ENCODE assay signal across 28 cellular contexts in the genomic region with DNA sequence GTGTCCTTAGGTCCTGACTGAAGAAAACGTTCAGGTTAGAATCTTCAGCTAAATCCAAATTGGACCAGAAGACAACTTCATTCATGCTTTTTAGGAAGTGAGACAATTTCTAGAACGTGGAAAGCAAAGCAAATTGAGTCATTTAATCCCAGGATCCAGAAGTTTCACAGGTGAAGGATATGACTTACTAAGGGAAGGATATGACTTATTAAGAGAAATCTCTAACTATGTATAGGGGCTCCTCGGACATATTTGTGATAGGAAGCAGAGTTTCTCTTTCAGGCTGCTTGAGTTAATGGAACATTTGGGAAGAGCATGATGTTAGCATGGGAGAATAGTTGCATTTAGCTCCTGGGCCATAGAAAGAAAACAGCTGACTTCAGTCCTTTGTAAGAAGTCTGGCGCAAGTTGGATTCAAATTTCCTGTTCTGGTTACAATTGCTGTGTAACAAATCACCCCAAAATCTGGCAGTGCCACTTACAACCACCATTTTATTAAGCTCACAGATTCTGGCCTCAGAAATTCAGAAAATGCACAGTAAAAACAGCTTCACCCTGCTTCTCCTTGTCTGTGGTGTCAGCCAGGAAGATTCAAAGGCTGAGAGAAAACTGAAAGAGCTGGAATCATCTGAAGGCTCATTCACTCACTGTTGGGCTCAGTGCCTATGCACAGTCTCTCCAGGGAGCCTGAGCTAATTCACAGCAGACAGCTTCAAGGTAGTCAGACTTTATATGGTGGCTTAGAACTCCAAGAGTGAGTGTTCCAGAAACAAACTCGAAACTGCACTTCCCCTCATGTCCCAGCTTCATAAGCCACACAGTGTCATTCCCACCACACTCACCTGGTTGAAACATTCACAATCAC. TPM values are rescaled to one million over a fixed set of nuclear protein-coding genes. Genes with fewer than 3 reads are reported as not detected.
A peak's percentile ranks its signal among the peaks of the same experiment; 100 is the strongest.
DNase-seq lines count a peak whose midpoint lies in the region; ATAC-seq and TF ChIP-seq lines count a peak whose summit lies in the region.
"Had no signal": no experiment of that assay in that cellular context is flagged by ENCODE, and none has a peak within 500 bp of the region (broad histone marks: within the 10 kb centered on the region; RNA-seq: fewer than 3 reads in every experiment).

No MANE protein-coding gene starts in this region.

- no peak overlapping the region for H3K27ac Mint-ChIP-seq in Caco-2 (ENCODE audit: unreplicated experiment)
- H3K27ac Mint-ChIP-seq: activated CD4-positive, alpha-beta T cell treated with anti-CD3 and anti-CD28 coated beads for 36 hours; activated naive CD8-positive, alpha-beta T cell treated with anti-CD3 and anti-CD28 coated beads, Interleukin-2, amount 50 U/mL, for 24 hours; CD4-positive, alpha-beta memory T cell; T-cell had no signal

- H4K20me1 ChIP-seq in smooth muscle cell (ENCODE audit: low read depth), result no peaks in the 10 kb centered on the region

- H3K4me1 ChIP-seq in smooth muscle cell (ENCODE audit: low read depth) (peaks cover 6% of the 10 kb centered on the region), Caco-2 (peaks cover 8% of the 10 kb centered on the region; the same call in 1 of the 2 replicates)
- H3K4me1 ChIP-seq: body of pancreas, SJCRH30 had no signal

- no TSS peak for BruUV-seq in Caco-2 (replicated peaks; lab: Mats Ljungman, UMichigan)

- ATAC-seq in left ventricle myocardium superior, result peak; percentile 86
- no peak for ATAC-seq in GM19467 (IDR thresholded peaks at IDR 0.05; ENCODE audit: unreplicated experiment)
- ATAC-seq: activated CD4-positive, alpha-beta T cell treated with anti-CD3 and anti-CD28 coated beads for 36 hours; activated naive CD8-positive, alpha-beta T cell treated with anti-CD3 and anti-CD28 coated beads, Interleukin-2, amount 50 U/mL, for 24 hours; body of pancreas; T-cell had no signal

- CTCF ChIA-PET in Caco-2 (lab: Charles Lee), result interaction anchor here (1.1 kb wide), 1 partner anchor 10 kb away, joined by 3 read pairs; no protein-coding TSS in a partner anchor

- H3K27me3 Mint-ChIP-seq in Caco-2 (ENCODE audit: insufficient read depth, unreplicated experiment), result no peaks in the 10 kb centered on the region

- no peak overlapping the region for H3K9ac ChIP-seq in smooth muscle cell (ENCODE audit: low read depth)

- H3K9me3 ChIP-seq in smooth muscle cell (replicated peaks; ENCODE audit: low read depth), result no peaks in the 10 kb centered on the region
- H3K9me3 ChIP-seq in Caco-2, result no peaks in the 10 kb centered on the region
- H3K9me3 ChIP-seq: body of pancreas, esophagus muscularis mucosa, SJCRH30, thyroid gland had no signal

- no peak overlapping the region for H3K4me2 ChIP-seq in smooth muscle cell

- H3K27me3 ChIP-seq in smooth muscle cell (ENCODE audit: low read depth) (no peaks in the 10 kb centered on the region), Caco-2 (replicated peaks; ENCODE audit: control insufficient read depth, insufficient read depth, low read length) (no peaks in the 10 kb centered on the region)
- H3K27me3 ChIP-seq: body of pancreas, esophagus muscularis mucosa, SJCRH30, thyroid gland had no signal

- H3K36me3 ChIP-seq in smooth muscle cell (ENCODE audit: low read depth), result no peaks in the 10 kb centered on the region
- H3K36me3 ChIP-seq in Caco-2 (ENCODE audit: control insufficient read depth, insufficient read depth, low read length), result no peaks in the 10 kb centered on the region
- H3K36me3 ChIP-seq: esophagus muscularis mucosa, SJCRH30, thyroid gland had no signal

- H3K27ac ChIP-seq in smooth muscle cell (ENCODE audit: low read depth), result no peak overlapping the region
- H3K27ac ChIP-seq: body of pancreas, SJCRH30, thyroid gland had no signal

- peaks cover 8% of the 10 kb centered on the region for H3K4me1 Mint-ChIP-seq in Caco-2 (ENCODE audit: low read depth, unreplicated experiment)
- H3K4me1 Mint-ChIP-seq: activated CD4-positive, alpha-beta T cell treated with anti-CD3 and anti-CD28 coated beads for 36 hours; activated naive CD8-positive, alpha-beta T cell treated with anti-CD3 and anti-CD28 coated beads, Interleukin-2, amount 50 U/mL, for 24 hours; CD4-positive, alpha-beta memory T cell; T-cell had no signal

- H3K79me2 ChIP-seq in smooth muscle cell (ENCODE audit: low read depth), result no peaks in the 10 kb centered on the region

- WGBS in smooth muscle cell (ENCODE audit: low lambda C conversion rate), result 79% methylated on average over 5 of the region's 5 CpGs

- H3K4me3 ChIP-seq in smooth muscle cell (no peak overlapping the region), Caco-2 (ENCODE audit: low read depth, low read length) (no peak overlapping the region)
- H3K4me3 ChIP-seq: body of pancreas, esophagus muscularis mucosa, lung, SJCRH30, thyroid gland had no signal

- DNase-seq in HCEC 1CT (peak; percentile 32), dermis blood vessel endothelial cell (peak; percentile 92), left ventricle myocardium superior (peak; percentile 70), smooth muscle cell (lab: John Stamatoyannopoulos, UW; ENCODE audit: unreplicated experiment) (no peak), KG1 (lab: John Stamatoyannopoulos, UW) (no peak), Caco-2 (no peak)
- DNase-seq in stimulated activated CD4-positive, alpha-beta T cell treated with anti-CD3 and anti-CD28 coated beads, Interleukin-12 subunit alpha, Interleukin-12 subunit beta, amount 100 ng/mL, for 4 hours, result no peak
- DNase-seq: activated CD4-positive, alpha-beta T cell treated with anti-CD3 and anti-CD28 coated beads for 36 hours; activated CD8-positive, alpha-beta memory T cell treated with anti-CD3 and anti-CD28 coated beads for 24 hours; activated gamma-delta T cell treated with Interleukin-2 at 50 U/mL for 16 hours; activated naive CD8-positive, alpha-beta T cell treated with anti-CD3 and anti-CD28 coated beads, Interleukin-2, amount 50 U/mL, for 24 hours; activated T-cell treated with anti-CD3 and anti-CD28 coated beads, Interleukin-2, amount 50 U/mL, for 1 hour; body of pancreas; CD4-positive, alpha-beta memory T cell; DMS153; effector CD8-positive, alpha-beta T cell; GDM1; islet precursor cell; NCI-H1436 treated with DMSO at 0.1 percent for 48 hours; NCI-H2107; SJCRH30; stimulated activated CD4-positive, alpha-beta T cell treated with anti-CD3 and anti-CD28 coated beads, Interleukin-4, amount 100 ng/mL, for 4 hours; stimulated activated naive CD4-positive, alpha-beta T cell; T-cell; thyroid gland had no signal

- H3F3A ChIP-seq in smooth muscle cell (ENCODE audit: low read depth), result peaks cover 13% of the 10 kb centered on the region

- TF ChIP-seq CTCF in smooth muscle cell (IDR thresholded peaks at IDR 0.05; ENCODE audit: borderline replicate concordance, insufficient read depth, poor library complexity, severe bottlenecking) (no peak), Caco-2 (IDR thresholded peaks at IDR 0.05; ENCODE audit: insufficient read depth in 1 of 2, low read depth in 1 of 2, low read length in 1 of 2, severe bottlenecking in 1 of 2, unreplicated experiment in 1 of 2) (no peak)

- POLR2A ChIA-PET in Caco-2 (lab: Charles Lee), result no interaction called here

- no peak overlapping the region for H3K4me3 Mint-ChIP-seq in Caco-2 (ENCODE audit: unreplicated experiment)
- H3K4me3 Mint-ChIP-seq: activated CD4-positive, alpha-beta T cell treated with anti-CD3 and anti-CD28 coated beads for 36 hours; activated naive CD8-positive, alpha-beta T cell treated with anti-CD3 and anti-CD28 coated beads, Interleukin-2, amount 50 U/mL, for 24 hours; CD4-positive, alpha-beta memory T cell; T-cell had no signal

- no peaks in the 10 kb centered on the region for H3K36me3 Mint-ChIP-seq in Caco-2 (ENCODE audit: insufficient read depth, unreplicated experiment)
- H3K36me3 Mint-ChIP-seq: CD4-positive, alpha-beta memory T cell; T-cell had no signal

- intact Hi-C loops in left ventricle myocardium superior (cut with micrococcal nuclease) (no loop called here), Caco-2 (cut with micrococcal nuclease; ENCODE audit: unreplicated experiment) (no loop called here)

- peak overlapping the region; percentile 18 for H2AFZ ChIP-seq in smooth muscle cell (ENCODE audit: low read depth)

- H3K9me3 Mint-ChIP-seq in Caco-2 (ENCODE audit: unreplicated experiment), result no peaks in the 10 kb centered on the region
- H3K9me3 Mint-ChIP-seq: activated naive CD8-positive, alpha-beta T cell treated with anti-CD3 and anti-CD28 coated beads, Interleukin-2, amount 50 U/mL, for 24 hours; CD4-positive, alpha-beta memory T cell; T-cell had no signal

RNA-seq across cellular contexts. Expression of a gene that starts 16.3 kb away (rescaled TPM):
- 124 and 201 TPM in 2 replicates for total RNA-seq in dermis blood vessel endothelial cell
- 19.2 TPM for total RNA-seq in left ventricle myocardium superior
- total RNA-seq in smooth muscle cell, result 658 and 786 TPM in 2 replicates
- polyA plus RNA-seq in smooth muscle cell, result 293 and 372 TPM in 2 replicates
- 49.4 and 53.1 TPM in 2 replicates for total RNA-seq in Caco-2 (2022)
- total RNA-seq: CD4-positive, alpha-beta memory T cell had no signal
- polyA plus RNA-seq: CD4-positive, alpha-beta memory T cell had no signal

Comparison
In these comparisons a context has a peak if more than half of its experiments do, and no peak if none do; other contexts are left out.
1. DNase-seq: peak in HCEC 1CT (single experiment), dermis blood vessel endothelial cell (single experiment) and left ventricle myocardium superior (single experiment); none in smooth muscle cell (single experiment), KG1 (single experiment), Caco-2 (0 of 2) and stimulated activated CD4-positive, alpha-beta T cell treated with anti-CD3 and anti-CD28 coated beads, Interleukin-12 subunit alpha, Interleukin-12 subunit beta, amount 100 ng/mL, for 4 hours (single experiment).